28 cellular contexts compared by ENCODE assay signal in genomic region chr3:11547498-11547897, GRCh38.
"Had no signal": no experiment of that assay in that cellular context is flagged by ENCODE, and none has a peak within 500 bp of the region (broad histone marks: within the 10 kb centered on the region; RNA-seq: fewer than 3 reads in every experiment).

No MANE protein-coding gene starts in this region.

- H3K36me3 ChIP-seq: adrenal gland, ascending aorta, gastrocnemius medialis, left ventricle myocardium inferior, neural progenitor cell, thoracic aorta, vagina had no signal

- H3K4me3 ChIP-seq: adrenal gland, ascending aorta, gastrocnemius medialis, left ventricle myocardium inferior, neural progenitor cell, spleen, thoracic aorta, vagina had no signal

- H3K9me3 ChIP-seq: ascending aorta, gastrocnemius medialis, spleen, thoracic aorta, vagina had no signal

- H3K4me2 ChIP-seq: neural progenitor cell had no signal

- H3K9ac ChIP-seq: neural progenitor cell had no signal

- H3K9me3 Mint-ChIP-seq: T-cell; T-helper 2 cell treated with Interferon-gamma antibody and Interleukin-4, amounts not matched to agents 5 μg/mL and 100 μg/mL, for 36 hours had no signal

- H3K27ac ChIP-seq: adrenal gland, ascending aorta, gastrocnemius medialis, left ventricle myocardium inferior, neural progenitor cell, vagina, VCaP had no signal

- H3K4me1 Mint-ChIP-seq: activated CD8-positive, alpha-beta memory T cell treated with anti-CD3 and anti-CD28 coated beads, Interleukin-2, amount 10 ng/mL, durations not matched to agents 7 days and 5 days had no signal

- H3K4me3 Mint-ChIP-seq: activated CD8-positive, alpha-beta memory T cell treated with anti-CD3 and anti-CD28 coated beads, Interleukin-2, amount 10 ng/mL, durations not matched to agents 7 days and 5 days; activated naive CD4-positive, alpha-beta T cell treated with anti-CD3 and anti-CD28 coated beads for 36 hours; mesothelial cell of epicardium; naive thymus-derived CD8-positive, alpha-beta T cell; T-cell; T-helper 2 cell treated with Interferon-gamma antibody and Interleukin-4, amounts not matched to agents 5 μg/mL and 100 μg/mL, for 36 hours; type B pancreatic cell had no signal

- H3K27me3 ChIP-seq: adrenal gland, ascending aorta, gastrocnemius medialis, neural progenitor cell, spleen, vagina had no signal

- H2AFZ ChIP-seq: neural progenitor cell had no signal

- H3K27ac Mint-ChIP-seq: activated CD8-positive, alpha-beta memory T cell treated with anti-CD3 and anti-CD28 coated beads, Interleukin-2, amount 10 ng/mL, durations not matched to agents 7 days and 5 days; activated naive CD4-positive, alpha-beta T cell treated with anti-CD3 and anti-CD28 coated beads for 36 hours; mesothelial cell of epicardium; T-cell; T-helper 2 cell treated with Interferon-gamma antibody and Interleukin-4, amounts not matched to agents 5 μg/mL and 100 μg/mL, for 36 hours had no signal

- ATAC-seq: activated CD4-positive, CD25-positive, alpha-beta regulatory T cell treated with anti-CD3 and anti-CD28 coated beads, Interleukin-2, amount 50 U/mL, for 24 hours; activated CD8-positive, alpha-beta memory T cell treated with anti-CD3 and anti-CD28 coated beads, Interleukin-2, amount 10 ng/mL, durations not matched to agents 7 days and 5 days; gastrocnemius medialis; naive thymus-derived CD8-positive, alpha-beta T cell; T-cell had no signal

- DNase-seq: activated CD4-positive, alpha-beta T cell treated with anti-CD3 and anti-CD28 coated beads, Interleukin-2, amount 50 U/mL, for 4 hours; activated CD8-positive, alpha-beta memory T cell treated with anti-CD3 and anti-CD28 coated beads, Interleukin-2, amount 10 ng/mL, durations not matched to agents 7 days and 5 days; activated effector memory CD4-positive, alpha-beta T cell treated with Interleukin-2 at 50 U/mL for 16 hours; activated naive CD4-positive, alpha-beta T cell treated with anti-CD3 and anti-CD28 coated beads for 36 hours; central memory CD4-positive, alpha-beta T cell; dermis blood vessel endothelial cell; effector CD8-positive, alpha-beta T cell; gastrocnemius medialis; head of caudate nucleus; hypothalamus; left ventricle myocardium inferior; naive thymus-derived CD8-positive, alpha-beta T cell; retina; spleen; stimulated activated CD4-positive, alpha-beta T cell treated with anti-CD3 and anti-CD28 coated beads, Interleukin-4, amount 100 ng/mL, for 1 hour; stimulated activated naive CD4-positive, alpha-beta T cell treated with Interleukin-2 at 50 U/mL for 16 hours; T-cell had no signal

- H3K27me3 Mint-ChIP-seq: activated CD8-positive, alpha-beta memory T cell treated with anti-CD3 and anti-CD28 coated beads, Interleukin-2, amount 10 ng/mL, durations not matched to agents 7 days and 5 days; naive thymus-derived CD8-positive, alpha-beta T cell; progenitor cell of endocrine pancreas; T-cell; type B pancreatic cell had no signal
